Comparison of ENCODE assay signal across 8 cellular contexts in the genomic region with DNA sequence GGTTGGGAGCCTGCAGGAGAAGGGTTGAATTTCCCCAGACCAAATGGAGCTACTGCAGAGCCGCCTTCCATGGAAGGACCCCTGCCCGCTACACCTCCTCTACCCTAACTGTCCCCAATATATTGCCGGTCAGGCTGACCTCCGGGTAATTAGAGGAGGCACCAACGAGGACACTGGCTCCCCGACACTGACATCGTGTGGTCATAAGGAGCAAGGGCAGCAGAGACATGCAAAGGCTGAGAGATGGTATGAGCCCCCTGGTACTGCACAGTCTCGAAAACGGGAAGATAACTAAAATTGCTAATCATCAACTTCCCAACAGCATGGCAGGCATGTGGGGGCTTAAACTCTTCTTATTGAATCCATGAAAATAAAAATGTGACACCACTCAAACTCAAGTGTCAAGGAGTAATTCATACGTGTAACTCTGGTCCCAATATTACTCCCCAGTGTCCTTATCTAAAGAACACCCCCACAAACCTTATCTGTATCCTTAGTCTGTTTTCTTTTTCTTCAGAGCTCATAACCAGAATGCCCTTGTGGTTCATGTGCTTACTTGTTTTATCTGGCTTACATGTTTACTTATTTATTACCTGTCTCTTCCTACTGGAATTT. TPM values are rescaled to one million over a fixed set of nuclear protein-coding genes. Genes with fewer than 3 reads are reported as not detected.
DNase-seq lines count a peak whose midpoint lies in the region; FAIRE-seq and TF ChIP-seq lines count a peak whose summit lies in the region.

No MANE protein-coding gene starts in this region.

- H3K4me3 ChIP-seq in GM12865 (ENCODE audit: low read depth, low read length) (no peak overlapping the region), HEK293 (ENCODE audit: low read depth, low read length) (no peak overlapping the region), Loucy (ENCODE audit: low read length, poor library complexity, severe bottlenecking) (no peak overlapping the region), SU-DHL-6 (ENCODE audit: insufficient read depth, low read length, poor library complexity, severe bottlenecking) (no peak overlapping the region), H1 (ENCODE audit: extremely low read depth in 1 of 4, insufficient read depth in 2 of 4, low read depth in 3 of 4, low read length in 4 of 4) (no peak overlapping the region), tibial nerve (peak overlapping the region in 1 of 4 donors; percentile 26)

- H2AK5ac ChIP-seq in H1 (ENCODE audit: low read depth, low read length), result no peak overlapping the region

- H3K27ac ChIP-seq in HEK293 (ENCODE audit: extremely low read depth, low read depth, low read length), result no peak overlapping the region
- no peak overlapping the region for H3K27ac ChIP-seq in SU-DHL-6 (ENCODE audit: low read depth, low read length)
- no peak overlapping the region for H3K27ac ChIP-seq in H1 (ENCODE audit: low read depth, low read length)
- peak overlapping the region in 2 of 4 donors; percentile 96 to 100 for H3K27ac ChIP-seq in tibial nerve

- CTCF ChIA-PET in HEK293 (lab: Yijun Ruan, JAX) (interaction anchor here (0.6 to 7.3 kb wide), 34 partner anchors 9 to 1378 kb away, joined by 3 to 113 read pairs (median 6); no protein-coding TSS in a partner anchor), H1 (lab: Charles Lee; ENCODE audit: partially characterized antibody) (interaction anchor here (0.7 to 12.8 kb wide), 36 partner anchors 11 to 934 kb away, joined by 3 to 145 read pairs (median 6); a partner anchor contains a TSS)

- H3K9me2 ChIP-seq in Loucy (replicated peaks; ENCODE audit: low read depth, low read length) (no peaks in the 10 kb centered on the region), SU-DHL-6 (replicated peaks; ENCODE audit: insufficient read depth, low read length) (no peaks in the 10 kb centered on the region)

- POLR2A ChIA-PET in HEK293 (lab: Yijun Ruan, JAX) (no interaction called here), H1 (lab: Charles Lee; ENCODE audit: partially characterized antibody) (no interaction called here)

- no peak overlapping the region for H4K91ac ChIP-seq in H1 (replicated peaks; ENCODE audit: insufficient read length, low read length)

- no peaks in the 10 kb centered on the region for H3K79me1 ChIP-seq in H1 (ENCODE audit: low read depth, low read length)

- no peaks in the 10 kb centered on the region for H3K36me3 ChIP-seq in HEK293 (ENCODE audit: control insufficient read depth in 2 of 2, insufficient read depth in 1 of 2, low read length in 2 of 2)
- H3K36me3 ChIP-seq in Loucy (ENCODE audit: insufficient read depth, low read length), result no peaks in the 10 kb centered on the region
- H3K36me3 ChIP-seq in SU-DHL-6 (ENCODE audit: low read length), result no peaks in the 10 kb centered on the region
- H3K36me3 ChIP-seq in H1 (ENCODE audit: control insufficient read depth in 2 of 4, insufficient read depth in 4 of 4, low read length in 3 of 4), result no peaks in the 10 kb centered on the region
- no peaks in the 10 kb centered on the region for H3K36me3 ChIP-seq in tibial nerve

- H2BK5ac ChIP-seq in H1 (ENCODE audit: low read depth, low read length), result no peak overlapping the region

- H3F3A ChIP-seq in Loucy (ENCODE audit: low read depth), result no peaks in the 10 kb centered on the region
- H3F3A ChIP-seq in SU-DHL-6 (ENCODE audit: insufficient read depth), result no peaks in the 10 kb centered on the region

- H3K9ac ChIP-seq in Loucy (ENCODE audit: low read depth, low read length, poor library complexity, severe bottlenecking) (no peak overlapping the region), SU-DHL-6 (ENCODE audit: low read length) (no peak overlapping the region), H1 (replicated peaks in 1 of 4; ENCODE audit: extremely low read depth in 1 of 4, low read depth in 3 of 4, low read length in 3 of 4) (no peak overlapping the region; a peak in 1 of 7 replicates)

- no peak overlapping the region for H4K5ac ChIP-seq in H1 (ENCODE audit: insufficient read length, low read depth, low read length)

- peak; percentile 66 for DNase-seq in GM12865 (ENCODE audit: low read depth)
- DNase-seq in H1 (ENCODE audit: low read depth in 1 of 2, low spot score in 2 of 2), result peak in 1 of 2 experiments; percentile 65
- DNase-seq in midbrain (lab: John Stamatoyannopoulos, UW), result peak; percentile 27
- peak; percentile 35 to 53 for DNase-seq in tibial nerve (ENCODE audit: low spot score in 2 of 2)

- H3K23ac ChIP-seq in H1 (ENCODE audit: insufficient read length), result no peak overlapping the region

- TF ChIP-seq CTCF in GM12865 (IDR thresholded peaks at IDR 0.05; ENCODE audit: insufficient read depth, low read depth, low read length, missing control alignments), result peak; percentile 92
- TF ChIP-seq CTCF in HEK293 (tag by site-specific recombination; IDR thresholded peaks at IDR 0.05), result peak; percentile 39; the same call in 1 of the 2 replicates
- TF ChIP-seq CTCF in Loucy (conservative IDR thresholded peaks at IDR 0.05; ENCODE audit: low read length), result peak; percentile 91
- peak; percentile 91 for TF ChIP-seq CTCF in SU-DHL-6 (IDR thresholded peaks at IDR 0.05; ENCODE audit: insufficient read depth, low read length, poor library complexity, severe bottlenecking)
- TF ChIP-seq CTCF in H1 (IDR thresholded peaks at IDR 0.05; ENCODE audit: control extremely low read depth in 1 of 3, insufficient read depth in 1 of 3, low read depth in 1 of 3, low read length in 3 of 3), result peak; percentile 92 to 97 (median 96)
- peak; percentile 69 to 90 (median 87) for TF ChIP-seq CTCF in tibial nerve (IDR thresholded peaks at IDR 0.05)

- no peak overlapping the region for H4K8ac ChIP-seq in H1 (ENCODE audit: extremely low read depth, insufficient read depth, low read length)

- peak; percentile 92 to 95 for TF ChIP-seq RAD21 in H1 (IDR thresholded peaks at IDR 0.05 in 1 of 2, conservative IDR thresholded peaks at IDR 0.05 in 1 of 2; ENCODE audit: low read depth in 2 of 2, low read length in 2 of 2)

- no peak overlapping the region for H3K4ac ChIP-seq in H1 (replicated peaks; ENCODE audit: insufficient read length, low read depth, low read length)

- no peak overlapping the region for H2BK15ac ChIP-seq in H1 (ENCODE audit: low read length)

- no peak overlapping the region for H3K56ac ChIP-seq in H1 (replicated peaks; ENCODE audit: insufficient read length, low read depth, low read length)

- no peaks in the 10 kb centered on the region for H3K27me3 ChIP-seq in Loucy (ENCODE audit: insufficient read depth, low read length, poor library complexity, severe bottlenecking)
- H3K27me3 ChIP-seq in SU-DHL-6 (ENCODE audit: low read length), result no peaks in the 10 kb centered on the region
- peaks cover 0 to 3% (median 1%) of the 10 kb centered on the region in 4 experiments; a peak in 1 of 7 replicates for H3K27me3 ChIP-seq in H1 (replicated peaks in 1 of 4; ENCODE audit: control insufficient read depth in 3 of 4, extremely low read depth in 1 of 4, insufficient read depth in 3 of 4, low read length in 3 of 4)
- H3K27me3 ChIP-seq in tibial nerve, result no peaks in the 10 kb centered on the region

- H3K9me3 ChIP-seq in HEK293 (ENCODE audit: control insufficient read depth, insufficient read depth, low read depth, low read length), result no peaks in the 10 kb centered on the region
- H3K9me3 ChIP-seq in Loucy (ENCODE audit: insufficient read depth, low read depth, low read length), result no peaks in the 10 kb centered on the region
- H3K9me3 ChIP-seq in SU-DHL-6 (ENCODE audit: insufficient read depth, low read length), result no peaks in the 10 kb centered on the region
- no peaks in the 10 kb centered on the region for H3K9me3 ChIP-seq in H1 (ENCODE audit: insufficient read depth in 2 of 2, low read depth in 1 of 2, low read length in 1 of 2)
- H3K9me3 ChIP-seq in tibial nerve, result no peaks in the 10 kb centered on the region

- H3K4me1 ChIP-seq in HEK293 (ENCODE audit: control insufficient read depth, insufficient read depth, low read length) (no peaks in the 10 kb centered on the region), Loucy (ENCODE audit: insufficient read depth, low read length, poor library complexity, severe bottlenecking) (no peaks in the 10 kb centered on the region), H1 (replicated peaks in 1 of 4; ENCODE audit: control insufficient read depth in 3 of 4, insufficient read depth in 4 of 4, low read length in 3 of 4) (peaks cover 2 to 24% (median 16%) of the 10 kb centered on the region in 4 experiments), tibial nerve (peaks cover 0 to 50% (median 24%) of the 10 kb centered on the region in 4 donors)

- H2BK20ac ChIP-seq in H1 (ENCODE audit: low read length), result no peak overlapping the region

- H3K79me2 ChIP-seq in Loucy (ENCODE audit: insufficient read depth, low read length), result no peaks in the 10 kb centered on the region
- H3K79me2 ChIP-seq in SU-DHL-6 (ENCODE audit: insufficient read depth, low read length), result no peaks in the 10 kb centered on the region
- no peaks in the 10 kb centered on the region for H3K79me2 ChIP-seq in H1 (ENCODE audit: control insufficient read depth in 1 of 2, insufficient read depth in 2 of 2, low read length in 2 of 2)

- no peak overlapping the region for H3K18ac ChIP-seq in H1 (ENCODE audit: extremely low read depth, low read length)

- TF ChIP-seq EP300 in H1 (IDR thresholded peaks at IDR 0.05; ENCODE audit: borderline replicate concordance in 1 of 2, low read depth in 2 of 2, low read length in 2 of 2) (no peak), tibial nerve (IDR thresholded peaks at IDR 0.05) (no peak)

- H2BK12ac ChIP-seq in H1 (ENCODE audit: low read depth, low read length), result no peak overlapping the region

- no peak overlapping the region for H2BK120ac ChIP-seq in H1 (replicated peaks; ENCODE audit: low read depth, low read length)

- no peak overlapping the region for H3K14ac ChIP-seq in H1 (ENCODE audit: insufficient read length)

- no peaks in the 10 kb centered on the region for H4K20me1 ChIP-seq in Loucy (ENCODE audit: insufficient read depth, low read length, poor library complexity, severe bottlenecking)
- H4K20me1 ChIP-seq in SU-DHL-6 (ENCODE audit: low read depth, low read length), result no peaks in the 10 kb centered on the region
- H4K20me1 ChIP-seq in H1 (replicated peaks in 1 of 2; ENCODE audit: control insufficient read depth in 1 of 2, insufficient read depth in 2 of 2, low read length in 2 of 2), result no peaks in the 10 kb centered on the region

- WGBS in H1 (ENCODE audit: extremely low coverage in 1 of 2, insufficient coverage in 1 of 2, insufficient read length in 1 of 2, insufficient replicate concordance in 2 of 2, low coverage in 1 of 2, low lambda C conversion rate in 2 of 2, missing lambda C conversion rate in 1 of 2), 2 experiments, result 26% methylated on average over 10 of the region's 10 CpGs; no CpG with 5 or more reads in 1 of the 2 experiments
- 3 to 4% methylated on average over 9 to 10 of the region's 10 CpGs for WGBS in tibial nerve, 2 donors

- TF ChIP-seq POLR2A in H1 (IDR thresholded peaks at IDR 0.05; ENCODE audit: control extremely low read depth in 1 of 2, low read depth in 2 of 2, low read length in 2 of 2) (no peak), tibial nerve (IDR thresholded peaks at IDR 0.05) (no peak)

- H3K23me2 ChIP-seq in H1 (ENCODE audit: low read depth, low read length), result peaks cover 19% of the 10 kb centered on the region

- H3K4me2 ChIP-seq in Loucy (ENCODE audit: low read depth, low read length, poor library complexity, severe bottlenecking), result no peak overlapping the region
- H3K4me2 ChIP-seq in SU-DHL-6 (ENCODE audit: low read depth, low read length, poor library complexity, severe bottlenecking), result no peak overlapping the region
- no peak overlapping the region for H3K4me2 ChIP-seq in H1 (ENCODE audit: insufficient read depth in 1 of 2, low read depth in 2 of 2, low read length in 2 of 2)

- FAIRE-seq in A204.1 (lab: Jason Lieb, UNC), result peak; percentile 39
- peak; percentile 90 for FAIRE-seq in H1 (lab: Jason Lieb, UNC)

- H2AFZ ChIP-seq in Loucy (ENCODE audit: low read length) (peak overlapping the region; percentile 25), SU-DHL-6 (ENCODE audit: low read depth, low read length, severe bottlenecking) (no peak overlapping the region), H1 (ENCODE audit: low read length) (no peak overlapping the region)

RNA-seq across cellular contexts. Expression of a gene that starts 4.4 kb away (rescaled TPM):
- total RNA-seq in H1 (2021; fragmentation: NEBNext Ultra II Directional; extraction: Animal tissue kit (Norgen Biotek cat#: 25700)), result 17.7 and 20.4 TPM in 2 replicates
- 26.4 and 27.6 TPM in 2 replicates for polyA plus RNA-seq in H1 (2011; rRNA removed)
- polyA plus RNA-seq in H1 (2011; cell fraction: cytosol; rRNA removed), result 32.4 TPM
- polyA plus RNA-seq in H1 (2011; cell fraction: nucleus; rRNA removed), result 21.2 TPM
- 14.5 to 21.3 TPM (median 18.9 TPM) in 4 replicates for polyA plus RNA-seq in H1 (2012, experiment 1 of 2)
- polyA plus RNA-seq in H1 (2012, experiment 2 of 2), result 22.2 TPM
- polyA plus RNA-seq in H1 (2013, experiment 1 of 2), result 10.8 TPM
- 10.4 TPM for polyA plus RNA-seq in H1 (2013, experiment 2 of 2)
- polyA minus RNA-seq in H1 (2011; rRNA and poly(A)+ RNA removed), result 1.5 and 2.9 TPM in 2 replicates
- polyA minus RNA-seq in H1 (2011; cell fraction: cytosol; rRNA and poly(A)+ RNA removed), result 4.3 TPM
- 18.5 TPM for polyA minus RNA-seq in H1 (2011; cell fraction: nucleus; rRNA and poly(A)+ RNA removed)
- total RNA-seq in tibial nerve, result 100 to 1,000 TPM; 270 to 598 (median 556) TPM

RNA-seq across cellular contexts. Expression of a gene that starts 56.3 kb away (rescaled TPM):
- total RNA-seq in H1 (2021; fragmentation: NEBNext Ultra II Directional; extraction: Animal tissue kit (Norgen Biotek cat#: 25700)), result 4.6 and 5.7 TPM in 2 replicates
- 9.1 and 9.8 TPM in 2 replicates for polyA plus RNA-seq in H1 (2011; rRNA removed)
- 4.5 TPM for polyA plus RNA-seq in H1 (2011; cell fraction: cytosol; rRNA removed)
- polyA plus RNA-seq in H1 (2011; cell fraction: nucleus; rRNA removed), result 7.1 TPM
- 4.8 to 8.0 TPM (median 6.8 TPM) in 4 replicates for polyA plus RNA-seq in H1 (2012, experiment 1 of 2)
- 6.3 TPM for polyA plus RNA-seq in H1 (2012, experiment 2 of 2)
- 4.1 TPM for polyA plus RNA-seq in H1 (2013, experiment 1 of 2)
- polyA plus RNA-seq in H1 (2013, experiment 2 of 2), result 4.1 TPM
- 8.0 and 9.4 TPM in 2 replicates for polyA minus RNA-seq in H1 (2011; rRNA and poly(A)+ RNA removed)
- 2.7 TPM for polyA minus RNA-seq in H1 (2011; cell fraction: cytosol; rRNA and poly(A)+ RNA removed)
- 3.1 TPM for polyA minus RNA-seq in H1 (2011; cell fraction: nucleus; rRNA and poly(A)+ RNA removed)
- total RNA-seq in tibial nerve, result not detected

Comparison
In these comparisons a context has a peak if more than half of its experiments do, and no peak if none do; other contexts are left out.
1. CTCF ChIP-seq: peak in every context shown above with its lines; median percentile 96 in H1; 92 in GM12865; 91 in Loucy; 91 in SU-DHL-6; 87 in tibial nerve; 39 in HEK293.
2. RNA of a gene that starts 4.4 kb away (total RNA-seq): 270 to 598 TPM in tibial nerve; 17.7 to 20.4 TPM in H1; every median in the first group is over 10 times any median in the second.